Comparison of ENCODE assay signal across 8 cellular contexts in genomic region chr13:99218545-99218944, GRCh38. TPM values are rescaled to one million over a fixed set of nuclear protein-coding genes. Genes with fewer than 3 reads are reported as not detected.
A peak's percentile ranks its signal among the peaks of the same experiment; 100 is the strongest.
DNase-seq lines count a peak whose midpoint lies in the region; ATAC-seq and TF ChIP-seq lines count a peak whose summit lies in the region.
"Had no signal": no experiment of that assay in that cellular context is flagged by ENCODE, and none has a peak within 500 bp of the region (broad histone marks: within the 10 kb centered on the region; RNA-seq: fewer than 3 reads in every experiment).

No MANE protein-coding gene starts in this region.

- 2 to 8% (median 4%) methylated on average over 6 of the region's 6 CpGs for WGBS in psoas muscle, 3 donors

- TF ChIP-seq CTCF in WTC11 (IDR thresholded peaks at IDR 0.05), result no peak
- no peak for TF ChIP-seq CTCF in psoas muscle (IDR thresholded peaks at IDR 0.05)
- TF ChIP-seq CTCF in mucosa of descending colon (IDR thresholded peaks at IDR 0.05), result no peak

- no peak overlapping the region for H3K4me3 Mint-ChIP-seq in WTC11

- peaks cover 44% of the 10 kb centered on the region for H3K4me1 Mint-ChIP-seq in WTC11

- intact Hi-C loops in Right ventricle myocardium inferior (cut with DNase I) (no loop called here), psoas muscle (cut with DNase I) (loop anchor here (5.0 kb wide), 2 partner anchors 39 to 49 kb away; partner anchors contain the start of gene GPR18 (in 1 of the 2)), mucosa of descending colon (cut with DNase I, micrococcal nuclease) (no loop called here)

- CTCF ChIA-PET in HEK293T (lab: Yijun Ruan, JAX) (interaction anchor here (1.8 kb wide), 1 partner anchor 17 kb away, joined by 4 read pairs; no protein-coding TSS in a partner anchor), WTC11 (lab: Charles Lee) (interaction anchor here (1.1 kb wide), 1 partner anchor 42 kb away, joined by 3 read pairs; no protein-coding TSS in a partner anchor)

- peak overlapping the region; percentile 77 for H3K27ac ChIP-seq in psoas muscle

- H3K4me3 ChIP-seq in psoas muscle (peak overlapping the region; percentile 29), mucosa of descending colon (no peak overlapping the region)

- H3K9me3 ChIP-seq in psoas muscle, result no peaks in the 10 kb centered on the region
- no peaks in the 10 kb centered on the region for H3K9me3 ChIP-seq in mucosa of descending colon

- POLR2A ChIA-PET in HEK293T (lab: Yijun Ruan, JAX), result interaction anchor here (1.0 kb wide), 1 partner anchor 18 kb away, joined by 5 read pairs; the partner anchor contains the start of gene UBAC2
- POLR2A ChIA-PET in WTC11 (lab: Charles Lee), result no interaction called here

- H3K27ac Mint-ChIP-seq in WTC11, result peak overlapping the region; percentile 71

- H3K9me3 Mint-ChIP-seq in WTC11, result peaks cover 4% of the 10 kb centered on the region; the same call in 1 of the 2 replicates

- peaks cover 71% of the 10 kb centered on the region for H3K4me1 ChIP-seq in psoas muscle
- no peaks in the 10 kb centered on the region for H3K4me1 ChIP-seq in mucosa of descending colon (ENCODE audit: low read depth)

- H3K36me3 Mint-ChIP-seq in WTC11, result peaks cover 8% of the 10 kb centered on the region

- DNase-seq in HEK293T (ENCODE audit: extremely low spot score), result no peak
- no peak for DNase-seq in WTC11 (ENCODE audit: low spot score)
- peak; percentile 77 for DNase-seq in Right ventricle myocardium inferior (ENCODE audit: missing footprints)
- DNase-seq in psoas muscle, result peak; percentile 46 to 67
- no peak for DNase-seq in mucosa of descending colon
- DNase-seq in stimulated activated CD4-positive, alpha-beta T cell treated with anti-CD3 and anti-CD28 coated beads, Interleukin-2, amount 100 ng/mL, for 48 hours, result no peak

- H3K36me3 ChIP-seq in psoas muscle (ENCODE audit: insufficient read depth in 1 of 2, low read depth in 1 of 2) (no peaks in the 10 kb centered on the region), mucosa of descending colon (ENCODE audit: low read depth) (no peaks in the 10 kb centered on the region)

- ATAC-seq in WTC11 (no peak), Right ventricle myocardium inferior (peak; percentile 83), psoas muscle (peak; percentile 34 to 68 (median 54)), mucosa of descending colon (no peak), HG03045 (IDR thresholded peaks at IDR 0.05; ENCODE audit: unreplicated experiment) (no peak)

- no peaks in the 10 kb centered on the region for H3K27me3 ChIP-seq in psoas muscle (ENCODE audit: insufficient read depth in 3 of 3, low read length in 2 of 3)

- no peaks in the 10 kb centered on the region for H3K27me3 Mint-ChIP-seq in WTC11 (ENCODE audit: low read depth)

TF ChIP-seq in HEK293T, 16 proteins besides CTCF, POLR2A, EP300 and RAD21:
- TF ChIP-seq LEF1 (IDR thresholded peaks at IDR 0.05; ENCODE audit: borderline replicate concordance) (no peak), CTBP1 (IDR thresholded peaks at IDR 0.05; ENCODE audit: borderline replicate concordance) (no peak), SUZ12 (IDR thresholded peaks at IDR 0.05) (no peak), PKNOX1 (IDR thresholded peaks at IDR 0.05) (peak; percentile 61)
TF ChIP-seq in HEK293T: peak in this region for 1.

TF ChIP-seq in WTC11, 78 proteins besides CTCF, POLR2A, EP300 and RAD21 (continues in another document):
- TF ChIP-seq ZNF425 (CRISPR knock-in tag; conservative IDR thresholded peaks at IDR 0.05), result no peak
- TF ChIP-seq HMGA2 (CRISPR knock-in tag; IDR thresholded peaks at IDR 0.05), result no peak
- TF ChIP-seq GRHL2 (CRISPR knock-in tag; IDR thresholded peaks at IDR 0.05; ENCODE audit: insufficient replicate concordance, severe bottlenecking), result no peak
- no peak for TF ChIP-seq ERG (CRISPR knock-in tag; IDR thresholded peaks at IDR 0.05)
- no peak for TF ChIP-seq ZSCAN18 (CRISPR knock-in tag; IDR thresholded peaks at IDR 0.05)
- no peak for TF ChIP-seq ELF4 (CRISPR knock-in tag; IDR thresholded peaks at IDR 0.05; ENCODE audit: low read depth)
- no peak for TF ChIP-seq AFF4 (CRISPR knock-in tag; IDR thresholded peaks at IDR 0.05; ENCODE audit: borderline replicate concordance)

RNA-seq across cellular contexts. Expression of gene UBAC2, which starts 17.9 kb away (rescaled TPM):
- total RNA-seq in WTC11 (2021) (64.7 to 72.4 TPM (median 71.3 TPM) in 3 replicates), Right ventricle myocardium inferior (39.1 TPM), psoas muscle (10 to 100 TPM; 65.1 to 79.2 (median 71.0) TPM), mucosa of descending colon (10 to 100 TPM; 57.4 to 74.2 (median 67.5) TPM)
- 10 to 100 TPM; 54.1 to 97.1 (median 71.7) TPM for polyA plus RNA-seq in psoas muscle

RNA-seq across cellular contexts. Expression of gene GPR18, which starts 39.6 kb away (rescaled TPM):
- total RNA-seq in WTC11 (2021), result 0.09 TPM in 1 of 3 replicates, not detected in the others
- total RNA-seq in Right ventricle myocardium inferior, result not detected
- under 1 TPM in 1 of 4 donors, not detected in 3; 0.27 TPM for total RNA-seq in psoas muscle
- polyA plus RNA-seq in psoas muscle, result under 1 TPM in 1 of 3 donors, not detected in 2; 0.01 TPM
- under 1 TPM; 0.35 to 0.60 (median 0.46) TPM for total RNA-seq in mucosa of descending colon
- total RNA-seq: epithelial cell of proximal tubule had no signal

Comparison
In these comparisons a context has a peak if more than half of its experiments do, and no peak if none do; other contexts are left out.
1. DNase-seq: peak in Right ventricle myocardium inferior (single experiment) and psoas muscle (2 of 2); none in HEK293T (single experiment), WTC11 (single experiment), mucosa of descending colon (0 of 3) and stimulated activated CD4-positive, alpha-beta T cell treated with anti-CD3 and anti-CD28 coated beads, Interleukin-2, amount 100 ng/mL, for 48 hours (0 of 2).
2. ATAC-seq: peak in Right ventricle myocardium inferior (single experiment) and psoas muscle (4 of 4); none in WTC11 (single experiment), mucosa of descending colon (single experiment) and HG03045 (single experiment).
3. intact Hi-C loops: an anchor here in psoas muscle (5.0 kb wide); none called in Right ventricle myocardium inferior and mucosa of descending colon.